In the genomic region with DNA sequence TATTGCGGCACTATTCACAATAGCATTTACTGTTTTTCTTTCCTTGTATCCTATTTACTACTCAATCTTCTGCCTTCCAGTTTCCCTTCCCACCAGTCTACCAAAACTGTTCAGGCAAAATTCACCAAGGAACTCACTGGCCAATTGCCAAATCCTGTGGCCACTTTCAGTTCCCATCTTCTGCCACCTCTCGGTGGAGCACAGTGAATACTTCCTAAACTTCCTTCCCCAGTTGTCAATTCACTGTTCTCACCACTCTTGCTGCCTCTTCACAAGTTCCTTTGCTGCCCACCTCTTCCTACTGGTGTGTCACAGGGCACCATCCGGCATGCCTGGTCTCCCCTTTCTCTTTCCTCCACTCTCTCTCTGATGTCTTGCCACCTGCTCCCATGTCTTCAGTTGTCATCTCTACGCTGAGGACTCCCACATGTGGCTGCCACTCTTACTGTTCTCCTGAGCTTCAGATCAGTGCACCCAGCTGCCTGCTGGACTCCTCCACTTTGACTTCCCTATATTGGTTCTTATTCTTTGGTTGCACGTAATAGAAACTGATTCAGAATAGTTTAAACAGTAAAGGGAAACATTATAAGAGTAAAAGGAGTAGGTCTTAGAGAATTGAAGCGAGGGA, we compare ENCODE assay signal across 1 cellular context.
TF ChIP-seq lines count a peak whose summit lies in the region.

No MANE protein-coding gene starts in this region.

TF ChIP-seq in GM12878, 131 proteins besides CTCF, POLR2A, EP300 and RAD21 (continued from another document):
- TF ChIP-seq CREB1 (IDR thresholded peaks at IDR 0.05; ENCODE audit: low read depth) = no peak
- no peak for TF ChIP-seq TCF7 (IDR thresholded peaks at IDR 0.05; ENCODE audit: borderline replicate concordance)
- TF ChIP-seq, protein P1, sequence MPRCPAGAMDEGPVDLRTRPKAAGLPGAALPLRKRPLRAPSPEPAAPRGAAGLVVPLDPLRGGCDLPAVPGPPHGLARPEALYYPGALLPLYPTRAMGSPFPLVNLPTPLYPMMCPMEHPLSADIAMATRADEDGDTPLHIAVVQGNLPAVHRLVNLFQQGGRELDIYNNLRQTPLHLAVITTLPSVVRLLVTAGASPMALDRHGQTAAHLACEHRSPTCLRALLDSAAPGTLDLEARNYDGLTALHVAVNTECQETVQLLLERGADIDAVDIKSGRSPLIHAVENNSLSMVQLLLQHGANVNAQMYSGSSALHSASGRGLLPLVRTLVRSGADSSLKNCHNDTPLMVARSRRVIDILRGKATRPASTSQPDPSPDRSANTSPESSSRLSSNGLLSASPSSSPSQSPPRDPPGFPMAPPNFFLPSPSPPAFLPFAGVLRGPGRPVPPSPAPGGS (IDR thresholded peaks at IDR 0.05; ENCODE audit: borderline replicate concordance, insufficient read depth, low read depth, low read length, poor library complexity, severe bottlenecking) = no peak
- TF ChIP-seq ZNF384 (IDR thresholded peaks at IDR 0.05; ENCODE audit: borderline replicate concordance, low read depth, low read length) = no peak
- no peak for TF ChIP-seq MYC (IDR thresholded peaks at IDR 0.05; ENCODE audit: insufficient read depth, insufficient read length, insufficient replicate concordance, low read length, severe bottlenecking)
- TF ChIP-seq POLR2AphosphoS5 (IDR thresholded peaks at IDR 0.05; ENCODE audit: low read length) = no peak
- no peak for TF ChIP-seq IKZF2 (IDR thresholded peaks at IDR 0.05)
- TF ChIP-seq CHD1 (IDR thresholded peaks at IDR 0.05; ENCODE audit: low read depth, low read length) = no peak
- TF ChIP-seq SUPT20H (IDR thresholded peaks at IDR 0.05; ENCODE audit: borderline replicate concordance, control insufficient read depth, low read depth, low read length) = no peak
- TF ChIP-seq, protein P2, sequence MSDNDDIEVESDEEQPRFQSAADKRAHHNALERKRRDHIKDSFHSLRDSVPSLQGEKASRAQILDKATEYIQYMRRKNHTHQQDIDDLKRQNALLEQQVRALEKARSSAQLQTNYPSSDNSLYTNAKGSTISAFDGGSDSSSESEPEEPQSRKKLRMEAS (IDR thresholded peaks at IDR 0.05; ENCODE audit: low read depth, low read length) = no peak
- no peak for TF ChIP-seq FOS (IDR thresholded peaks at IDR 0.05; ENCODE audit: borderline replicate concordance, extremely low read depth, insufficient read length)
- TF ChIP-seq RAD51 (IDR thresholded peaks at IDR 0.05) = no peak
- TF ChIP-seq, protein P3, sequence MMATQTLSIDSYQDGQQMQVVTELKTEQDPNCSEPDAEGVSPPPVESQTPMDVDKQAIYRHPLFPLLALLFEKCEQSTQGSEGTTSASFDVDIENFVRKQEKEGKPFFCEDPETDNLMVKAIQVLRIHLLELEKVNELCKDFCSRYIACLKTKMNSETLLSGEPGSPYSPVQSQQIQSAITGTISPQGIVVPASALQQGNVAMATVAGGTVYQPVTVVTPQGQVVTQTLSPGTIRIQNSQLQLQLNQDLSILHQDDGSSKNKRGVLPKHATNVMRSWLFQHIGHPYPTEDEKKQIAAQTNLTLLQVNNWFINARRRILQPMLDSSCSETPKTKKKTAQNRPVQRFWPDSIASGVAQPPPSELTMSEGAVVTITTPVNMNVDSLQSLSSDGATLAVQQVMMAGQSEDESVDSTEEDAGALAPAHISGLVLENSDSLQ (IDR thresholded peaks at IDR 0.05) = no peak
- no peak for TF ChIP-seq RB1 (IDR thresholded peaks at IDR 0.05; ENCODE audit: borderline replicate concordance)
- TF ChIP-seq, protein P4, sequence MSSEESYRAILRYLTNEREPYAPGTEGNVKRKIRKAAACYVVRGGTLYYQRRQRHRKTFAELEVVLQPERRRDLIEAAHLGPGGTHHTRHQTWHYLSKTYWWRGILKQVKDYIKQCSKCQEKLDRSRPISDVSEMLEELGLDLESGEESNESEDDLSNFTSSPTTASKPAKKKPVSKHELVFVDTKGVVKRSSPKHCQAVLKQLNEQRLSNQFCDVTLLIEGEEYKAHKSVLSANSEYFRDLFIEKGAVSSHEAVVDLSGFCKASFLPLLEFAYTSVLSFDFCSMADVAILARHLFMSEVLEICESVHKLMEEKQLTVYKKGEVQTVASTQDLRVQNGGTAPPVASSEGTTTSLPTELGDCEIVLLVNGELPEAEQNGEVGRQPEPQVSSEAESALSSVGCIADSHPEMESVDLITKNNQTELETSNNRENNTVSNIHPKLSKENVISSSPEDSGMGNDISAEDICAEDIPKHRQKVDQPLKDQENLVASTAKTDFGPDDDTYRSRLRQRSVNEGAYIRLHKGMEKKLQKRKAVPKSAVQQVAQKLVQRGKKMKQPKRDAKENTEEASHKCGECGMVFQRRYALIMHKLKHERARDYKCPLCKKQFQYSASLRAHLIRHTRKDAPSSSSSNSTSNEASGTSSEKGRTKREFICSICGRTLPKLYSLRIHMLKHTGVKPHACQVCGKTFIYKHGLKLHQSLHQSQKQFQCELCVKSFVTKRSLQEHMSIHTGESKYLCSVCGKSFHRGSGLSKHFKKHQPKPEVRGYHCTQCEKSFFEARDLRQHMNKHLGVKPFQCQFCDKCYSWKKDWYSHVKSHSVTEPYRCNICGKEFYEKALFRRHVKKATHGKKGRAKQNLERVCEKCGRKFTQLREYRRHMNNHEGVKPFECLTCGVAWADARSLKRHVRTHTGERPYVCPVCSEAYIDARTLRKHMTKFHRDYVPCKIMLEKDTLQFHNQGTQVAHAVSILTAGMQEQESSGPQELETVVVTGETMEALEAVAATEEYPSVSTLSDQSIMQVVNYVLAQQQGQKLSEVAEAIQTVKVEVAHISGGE (CRISPR knock-in tag; IDR thresholded peaks at IDR 0.05) = no peak
